In the genomic region with DNA sequence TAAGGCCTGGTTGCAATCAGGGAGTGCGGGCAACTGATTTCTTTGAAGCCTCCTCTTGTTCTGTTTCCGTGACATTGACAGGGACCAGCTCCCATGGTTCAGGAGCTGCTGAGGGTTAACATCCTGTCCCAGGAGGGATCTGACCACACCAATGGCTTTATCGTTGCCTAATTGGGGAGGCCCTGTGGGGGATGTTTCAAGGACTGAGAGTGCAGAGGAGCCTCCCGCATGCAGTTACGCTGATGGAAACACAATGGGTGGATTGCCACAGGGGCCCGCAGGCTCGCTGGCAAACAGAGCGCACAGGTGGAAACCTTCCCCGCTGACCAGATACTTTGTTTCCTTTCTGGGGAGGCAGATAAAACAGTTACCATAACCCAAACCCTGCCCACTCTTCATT, we compare ENCODE assay signal across 1 cellular context.
TF ChIP-seq lines count a peak whose summit lies in the region.

No MANE protein-coding gene starts in this region.

TF ChIP-seq in WTC11, 78 proteins besides CTCF, POLR2A, EP300 and RAD21 (continued from another document):
- TF ChIP-seq, protein P1, sequence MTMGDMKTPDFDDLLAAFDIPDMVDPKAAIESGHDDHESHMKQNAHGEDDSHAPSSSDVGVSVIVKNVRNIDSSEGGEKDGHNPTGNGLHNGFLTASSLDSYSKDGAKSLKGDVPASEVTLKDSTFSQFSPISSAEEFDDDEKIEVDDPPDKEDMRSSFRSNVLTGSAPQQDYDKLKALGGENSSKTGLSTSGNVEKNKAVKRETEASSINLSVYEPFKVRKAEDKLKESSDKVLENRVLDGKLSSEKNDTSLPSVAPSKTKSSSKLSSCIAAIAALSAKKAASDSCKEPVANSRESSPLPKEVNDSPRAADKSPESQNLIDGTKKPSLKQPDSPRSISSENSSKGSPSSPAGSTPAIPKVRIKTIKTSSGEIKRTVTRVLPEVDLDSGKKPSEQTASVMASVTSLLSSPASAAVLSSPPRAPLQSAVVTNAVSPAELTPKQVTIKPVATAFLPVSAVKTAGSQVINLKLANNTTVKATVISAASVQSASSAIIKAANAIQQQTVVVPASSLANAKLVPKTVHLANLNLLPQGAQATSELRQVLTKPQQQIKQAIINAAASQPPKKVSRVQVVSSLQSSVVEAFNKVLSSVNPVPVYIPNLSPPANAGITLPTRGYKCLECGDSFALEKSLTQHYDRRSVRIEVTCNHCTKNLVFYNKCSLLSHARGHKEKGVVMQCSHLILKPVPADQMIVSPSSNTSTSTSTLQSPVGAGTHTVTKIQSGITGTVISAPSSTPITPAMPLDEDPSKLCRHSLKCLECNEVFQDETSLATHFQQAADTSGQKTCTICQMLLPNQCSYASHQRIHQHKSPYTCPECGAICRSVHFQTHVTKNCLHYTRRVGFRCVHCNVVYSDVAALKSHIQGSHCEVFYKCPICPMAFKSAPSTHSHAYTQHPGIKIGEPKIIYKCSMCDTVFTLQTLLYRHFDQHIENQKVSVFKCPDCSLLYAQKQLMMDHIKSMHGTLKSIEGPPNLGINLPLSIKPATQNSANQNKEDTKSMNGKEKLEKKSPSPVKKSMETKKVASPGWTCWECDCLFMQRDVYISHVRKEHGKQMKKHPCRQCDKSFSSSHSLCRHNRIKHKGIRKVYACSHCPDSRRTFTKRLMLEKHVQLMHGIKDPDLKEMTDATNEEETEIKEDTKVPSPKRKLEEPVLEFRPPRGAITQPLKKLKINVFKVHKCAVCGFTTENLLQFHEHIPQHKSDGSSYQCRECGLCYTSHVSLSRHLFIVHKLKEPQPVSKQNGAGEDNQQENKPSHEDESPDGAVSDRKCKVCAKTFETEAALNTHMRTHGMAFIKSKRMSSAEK (CRISPR knock-in tag; IDR thresholded peaks at IDR 0.05; ENCODE audit: borderline replicate concordance) = no peak
- TF ChIP-seq, protein P2, sequence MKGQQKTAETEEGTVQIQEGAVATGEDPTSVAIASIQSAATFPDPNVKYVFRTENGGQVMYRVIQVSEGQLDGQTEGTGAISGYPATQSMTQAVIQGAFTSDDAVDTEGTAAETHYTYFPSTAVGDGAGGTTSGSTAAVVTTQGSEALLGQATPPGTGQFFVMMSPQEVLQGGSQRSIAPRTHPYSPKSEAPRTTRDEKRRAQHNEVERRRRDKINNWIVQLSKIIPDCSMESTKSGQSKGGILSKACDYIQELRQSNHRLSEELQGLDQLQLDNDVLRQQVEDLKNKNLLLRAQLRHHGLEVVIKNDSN (CRISPR knock-in tag; IDR thresholded peaks at IDR 0.05) = no peak
- TF ChIP-seq CBFB (CRISPR knock-in tag; IDR thresholded peaks at IDR 0.05; ENCODE audit: low read depth) (no peak), ZBTB21 (CRISPR knock-in tag; IDR thresholded peaks at IDR 0.05; ENCODE audit: borderline replicate concordance) (no peak), ELF4 (CRISPR knock-in tag; IDR thresholded peaks at IDR 0.05; ENCODE audit: low read depth) (no peak)
